In genomic region chr3:155495387-155495786, GRCh38 we compare ENCODE assay signal across 1 cellular context.
TF ChIP-seq lines count a peak whose summit lies in the region.

No MANE protein-coding gene starts in this region.

TF ChIP-seq in GM12878, 131 proteins besides CTCF, POLR2A, EP300 and RAD21 (continued from another document):
- TF ChIP-seq, protein P1, sequence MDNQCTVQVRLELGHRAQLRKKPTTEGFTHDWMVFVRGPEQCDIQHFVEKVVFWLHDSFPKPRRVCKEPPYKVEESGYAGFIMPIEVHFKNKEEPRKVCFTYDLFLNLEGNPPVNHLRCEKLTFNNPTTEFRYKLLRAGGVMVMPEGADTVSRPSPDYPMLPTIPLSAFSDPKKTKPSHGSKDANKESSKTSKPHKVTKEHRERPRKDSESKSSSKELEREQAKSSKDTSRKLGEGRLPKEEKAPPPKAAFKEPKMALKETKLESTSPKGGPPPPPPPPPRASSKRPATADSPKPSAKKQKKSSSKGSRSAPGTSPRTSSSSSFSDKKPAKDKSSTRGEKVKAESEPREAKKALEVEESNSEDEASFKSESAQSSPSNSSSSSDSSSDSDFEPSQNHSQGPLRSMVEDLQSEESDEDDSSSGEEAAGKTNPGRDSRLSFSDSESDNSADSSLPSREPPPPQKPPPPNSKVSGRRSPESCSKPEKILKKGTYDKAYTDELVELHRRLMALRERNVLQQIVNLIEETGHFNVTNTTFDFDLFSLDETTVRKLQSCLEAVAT (IDR thresholded peaks at IDR 0.05), result no peak
- TF ChIP-seq EED (IDR thresholded peaks at IDR 0.05; ENCODE audit: low read depth) (peak; percentile 44; the same call in 1 of the 2 replicates), HDAC2 (IDR thresholded peaks at IDR 0.05) (no peak), PAX8 (IDR thresholded peaks at IDR 0.05) (no peak), SMC3 (IDR thresholded peaks at IDR 0.05; ENCODE audit: borderline replicate concordance, low read length) (no peak), IKZF2 (IDR thresholded peaks at IDR 0.05) (no peak), RCOR1 (conservative IDR thresholded peaks at IDR 0.05; ENCODE audit: low read depth, low read length) (no peak), YY1 (IDR thresholded peaks at IDR 0.05; ENCODE audit: low read depth, low read length) (no peak), E4F1 (IDR thresholded peaks at IDR 0.05; ENCODE audit: borderline replicate concordance, partially characterized antibody) (no peak), TCF12 (IDR thresholded peaks at IDR 0.05; ENCODE audit: low read depth, low read length) (peak; percentile 91), RB1 (IDR thresholded peaks at IDR 0.05; ENCODE audit: borderline replicate concordance) (no peak), RBBP5 (conservative IDR thresholded peaks at IDR 0.05) (no peak), TCF3 (IDR thresholded peaks at IDR 0.05; ENCODE audit: borderline replicate concordance, insufficient read depth, low read depth, low read length) (peak; percentile 93; the same call in 1 of the 2 replicates), LARP7 (IDR thresholded peaks at IDR 0.05) (no peak), USF1 (IDR thresholded peaks at IDR 0.05; ENCODE audit: borderline replicate concordance, extremely low read length, insufficient read depth, low read depth, low read length) (no peak), USF2 (IDR thresholded peaks at IDR 0.05; ENCODE audit: borderline replicate concordance, low read depth, low read length) (no peak), SRF (IDR thresholded peaks at IDR 0.05; ENCODE audit: low read depth in 2 of 2, low read length in 2 of 2) (no peak), ATF7 (IDR thresholded peaks at IDR 0.05; ENCODE audit: low read depth) (no peak), MEF2B (IDR thresholded peaks at IDR 0.05; ENCODE audit: partially characterized antibody, poor library complexity, severe bottlenecking) (no peak), EGR1 (IDR thresholded peaks at IDR 0.05; ENCODE audit: borderline replicate concordance in 1 of 2, low read depth in 2 of 2, low read length in 2 of 2) (no peak), ETV6 (conservative IDR thresholded peaks at IDR 0.05 in 1 of 2, IDR thresholded peaks at IDR 0.05 in 1 of 2; ENCODE audit: borderline replicate concordance in 1 of 2, low read depth in 1 of 2) (0 out of 4 replicates have a peak, but pooled peaks of 1 of the 2 experiments have one; percentile 12), NFIC (IDR thresholded peaks at IDR 0.05; ENCODE audit: low read depth, low read length) (no peak; the same call in 1 of the 2 replicates), HDGF (IDR thresholded peaks at IDR 0.05) (no peak), NR2C1 (IDR thresholded peaks at IDR 0.05) (no peak), MEF2A (IDR thresholded peaks at IDR 0.05; ENCODE audit: insufficient read depth, low read depth, low read length) (no peak), PAX5 (IDR thresholded peaks at IDR 0.05; ENCODE audit: borderline replicate concordance, low read depth, low read length) (peak; percentile 58; the same call in 1 of the 2 replicates), SMAD5 (IDR thresholded peaks at IDR 0.05; ENCODE audit: low read depth) (no peak), FOXM1 (IDR thresholded peaks at IDR 0.05; ENCODE audit: low read depth, low read length) (no peak), RELB (IDR thresholded peaks at IDR 0.05; ENCODE audit: low read depth) (no peak), MXI1 (IDR thresholded peaks at IDR 0.05; ENCODE audit: low read depth, low read length) (no peak)
- TF ChIP-seq, protein P2, sequence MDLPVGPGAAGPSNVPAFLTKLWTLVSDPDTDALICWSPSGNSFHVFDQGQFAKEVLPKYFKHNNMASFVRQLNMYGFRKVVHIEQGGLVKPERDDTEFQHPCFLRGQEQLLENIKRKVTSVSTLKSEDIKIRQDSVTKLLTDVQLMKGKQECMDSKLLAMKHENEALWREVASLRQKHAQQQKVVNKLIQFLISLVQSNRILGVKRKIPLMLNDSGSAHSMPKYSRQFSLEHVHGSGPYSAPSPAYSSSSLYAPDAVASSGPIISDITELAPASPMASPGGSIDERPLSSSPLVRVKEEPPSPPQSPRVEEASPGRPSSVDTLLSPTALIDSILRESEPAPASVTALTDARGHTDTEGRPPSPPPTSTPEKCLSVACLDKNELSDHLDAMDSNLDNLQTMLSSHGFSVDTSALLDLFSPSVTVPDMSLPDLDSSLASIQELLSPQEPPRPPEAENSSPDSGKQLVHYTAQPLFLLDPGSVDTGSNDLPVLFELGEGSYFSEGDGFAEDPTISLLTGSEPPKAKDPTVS (IDR thresholded peaks at IDR 0.05; ENCODE audit: low read depth, low read length), result no peak
- TF ChIP-seq, protein P3, sequence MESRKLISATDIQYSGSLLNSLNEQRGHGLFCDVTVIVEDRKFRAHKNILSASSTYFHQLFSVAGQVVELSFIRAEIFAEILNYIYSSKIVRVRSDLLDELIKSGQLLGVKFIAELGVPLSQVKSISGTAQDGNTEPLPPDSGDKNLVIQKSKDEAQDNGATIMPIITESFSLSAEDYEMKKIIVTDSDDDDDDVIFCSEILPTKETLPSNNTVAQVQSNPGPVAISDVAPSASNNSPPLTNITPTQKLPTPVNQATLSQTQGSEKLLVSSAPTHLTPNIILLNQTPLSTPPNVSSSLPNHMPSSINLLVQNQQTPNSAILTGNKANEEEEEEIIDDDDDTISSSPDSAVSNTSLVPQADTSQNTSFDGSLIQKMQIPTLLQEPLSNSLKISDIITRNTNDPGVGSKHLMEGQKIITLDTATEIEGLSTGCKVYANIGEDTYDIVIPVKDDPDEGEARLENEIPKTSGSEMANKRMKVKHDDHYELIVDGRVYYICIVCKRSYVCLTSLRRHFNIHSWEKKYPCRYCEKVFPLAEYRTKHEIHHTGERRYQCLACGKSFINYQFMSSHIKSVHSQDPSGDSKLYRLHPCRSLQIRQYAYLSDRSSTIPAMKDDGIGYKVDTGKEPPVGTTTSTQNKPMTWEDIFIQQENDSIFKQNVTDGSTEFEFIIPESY (IDR thresholded peaks at IDR 0.05), result no peak
- TF ChIP-seq, protein P4, sequence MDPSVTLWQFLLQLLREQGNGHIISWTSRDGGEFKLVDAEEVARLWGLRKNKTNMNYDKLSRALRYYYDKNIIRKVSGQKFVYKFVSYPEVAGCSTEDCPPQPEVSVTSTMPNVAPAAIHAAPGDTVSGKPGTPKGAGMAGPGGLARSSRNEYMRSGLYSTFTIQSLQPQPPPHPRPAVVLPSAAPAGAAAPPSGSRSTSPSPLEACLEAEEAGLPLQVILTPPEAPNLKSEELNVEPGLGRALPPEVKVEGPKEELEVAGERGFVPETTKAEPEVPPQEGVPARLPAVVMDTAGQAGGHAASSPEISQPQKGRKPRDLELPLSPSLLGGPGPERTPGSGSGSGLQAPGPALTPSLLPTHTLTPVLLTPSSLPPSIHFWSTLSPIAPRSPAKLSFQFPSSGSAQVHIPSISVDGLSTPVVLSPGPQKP (IDR thresholded peaks at IDR 0.05; ENCODE audit: low read depth, low read length), result no peak
- TF ChIP-seq, protein P5, sequence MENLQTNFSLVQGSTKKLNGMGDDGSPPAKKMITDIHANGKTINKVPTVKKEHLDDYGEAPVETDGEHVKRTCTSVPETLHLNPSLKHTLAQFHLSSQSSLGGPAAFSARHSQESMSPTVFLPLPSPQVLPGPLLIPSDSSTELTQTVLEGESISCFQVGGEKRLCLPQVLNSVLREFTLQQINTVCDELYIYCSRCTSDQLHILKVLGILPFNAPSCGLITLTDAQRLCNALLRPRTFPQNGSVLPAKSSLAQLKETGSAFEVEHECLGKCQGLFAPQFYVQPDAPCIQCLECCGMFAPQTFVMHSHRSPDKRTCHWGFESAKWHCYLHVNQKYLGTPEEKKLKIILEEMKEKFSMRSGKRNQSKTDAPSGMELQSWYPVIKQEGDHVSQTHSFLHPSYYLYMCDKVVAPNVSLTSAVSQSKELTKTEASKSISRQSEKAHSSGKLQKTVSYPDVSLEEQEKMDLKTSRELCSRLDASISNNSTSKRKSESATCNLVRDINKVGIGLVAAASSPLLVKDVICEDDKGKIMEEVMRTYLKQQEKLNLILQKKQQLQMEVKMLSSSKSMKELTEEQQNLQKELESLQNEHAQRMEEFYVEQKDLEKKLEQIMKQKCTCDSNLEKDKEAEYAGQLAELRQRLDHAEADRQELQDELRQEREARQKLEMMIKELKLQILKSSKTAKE (IDR thresholded peaks at IDR 0.05; ENCODE audit: low read depth, poor library complexity, severe bottlenecking), result no peak
- TF ChIP-seq, protein P6, sequence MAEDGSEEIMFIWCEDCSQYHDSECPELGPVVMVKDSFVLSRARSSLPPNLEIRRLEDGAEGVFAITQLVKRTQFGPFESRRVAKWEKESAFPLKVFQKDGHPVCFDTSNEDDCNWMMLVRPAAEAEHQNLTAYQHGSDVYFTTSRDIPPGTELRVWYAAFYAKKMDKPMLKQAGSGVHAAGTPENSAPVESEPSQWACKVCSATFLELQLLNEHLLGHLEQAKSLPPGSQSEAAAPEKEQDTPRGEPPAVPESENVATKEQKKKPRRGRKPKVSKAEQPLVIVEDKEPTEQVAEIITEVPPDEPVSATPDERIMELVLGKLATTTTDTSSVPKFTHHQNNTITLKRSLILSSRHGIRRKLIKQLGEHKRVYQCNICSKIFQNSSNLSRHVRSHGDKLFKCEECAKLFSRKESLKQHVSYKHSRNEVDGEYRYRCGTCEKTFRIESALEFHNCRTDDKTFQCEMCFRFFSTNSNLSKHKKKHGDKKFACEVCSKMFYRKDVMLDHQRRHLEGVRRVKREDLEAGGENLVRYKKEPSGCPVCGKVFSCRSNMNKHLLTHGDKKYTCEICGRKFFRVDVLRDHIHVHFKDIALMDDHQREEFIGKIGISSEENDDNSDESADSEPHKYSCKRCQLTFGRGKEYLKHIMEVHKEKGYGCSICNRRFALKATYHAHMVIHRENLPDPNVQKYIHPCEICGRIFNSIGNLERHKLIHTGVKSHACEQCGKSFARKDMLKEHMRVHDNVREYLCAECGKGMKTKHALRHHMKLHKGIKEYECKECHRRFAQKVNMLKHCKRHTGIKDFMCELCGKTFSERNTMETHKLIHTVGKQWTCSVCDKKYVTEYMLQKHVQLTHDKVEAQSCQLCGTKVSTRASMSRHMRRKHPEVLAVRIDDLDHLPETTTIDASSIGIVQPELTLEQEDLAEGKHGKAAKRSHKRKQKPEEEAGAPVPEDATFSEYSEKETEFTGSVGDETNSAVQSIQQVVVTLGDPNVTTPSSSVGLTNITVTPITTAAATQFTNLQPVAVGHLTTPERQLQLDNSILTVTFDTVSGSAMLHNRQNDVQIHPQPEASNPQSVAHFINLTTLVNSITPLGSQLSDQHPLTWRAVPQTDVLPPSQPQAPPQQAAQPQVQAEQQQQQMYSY (CRISPR knock-in tag; IDR thresholded peaks at IDR 0.05), result no peak
- TF ChIP-seq, protein P7, sequence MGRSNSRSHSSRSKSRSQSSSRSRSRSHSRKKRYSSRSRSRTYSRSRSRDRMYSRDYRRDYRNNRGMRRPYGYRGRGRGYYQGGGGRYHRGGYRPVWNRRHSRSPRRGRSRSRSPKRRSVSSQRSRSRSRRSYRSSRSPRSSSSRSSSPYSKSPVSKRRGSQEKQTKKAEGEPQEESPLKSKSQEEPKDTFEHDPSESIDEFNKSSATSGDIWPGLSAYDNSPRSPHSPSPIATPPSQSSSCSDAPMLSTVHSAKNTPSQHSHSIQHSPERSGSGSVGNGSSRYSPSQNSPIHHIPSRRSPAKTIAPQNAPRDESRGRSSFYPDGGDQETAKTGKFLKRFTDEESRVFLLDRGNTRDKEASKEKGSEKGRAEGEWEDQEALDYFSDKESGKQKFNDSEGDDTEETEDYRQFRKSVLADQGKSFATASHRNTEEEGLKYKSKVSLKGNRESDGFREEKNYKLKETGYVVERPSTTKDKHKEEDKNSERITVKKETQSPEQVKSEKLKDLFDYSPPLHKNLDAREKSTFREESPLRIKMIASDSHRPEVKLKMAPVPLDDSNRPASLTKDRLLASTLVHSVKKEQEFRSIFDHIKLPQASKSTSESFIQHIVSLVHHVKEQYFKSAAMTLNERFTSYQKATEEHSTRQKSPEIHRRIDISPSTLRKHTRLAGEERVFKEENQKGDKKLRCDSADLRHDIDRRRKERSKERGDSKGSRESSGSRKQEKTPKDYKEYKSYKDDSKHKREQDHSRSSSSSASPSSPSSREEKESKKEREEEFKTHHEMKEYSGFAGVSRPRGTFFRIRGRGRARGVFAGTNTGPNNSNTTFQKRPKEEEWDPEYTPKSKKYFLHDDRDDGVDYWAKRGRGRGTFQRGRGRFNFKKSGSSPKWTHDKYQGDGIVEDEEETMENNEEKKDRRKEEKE (IDR thresholded peaks at IDR 0.05), result no peak
